In the genomic region with DNA sequence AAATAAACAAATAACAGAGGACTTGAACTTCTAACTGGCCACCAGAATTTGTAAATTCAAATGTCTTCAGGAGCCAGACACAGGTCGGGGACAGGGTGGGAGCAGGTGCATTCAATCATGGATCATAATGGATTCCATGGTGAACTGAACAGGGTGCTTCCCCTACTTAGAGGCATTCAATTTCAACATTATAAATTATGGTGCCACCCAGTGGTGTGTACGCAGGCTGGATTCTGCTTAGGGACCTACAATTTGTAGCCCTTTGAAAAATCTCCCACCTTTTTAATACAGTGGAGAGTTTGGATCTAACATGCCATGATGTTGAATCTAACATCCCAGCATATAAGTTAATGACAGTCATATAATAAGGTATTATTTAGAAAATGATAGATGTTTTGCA, we compare ENCODE assay signal across 10 cellular contexts. TPM values are rescaled to one million over a fixed set of nuclear protein-coding genes. Genes with fewer than 3 reads are reported as not detected.
DNase-seq lines count a peak whose midpoint lies in the region; ATAC-seq and TF ChIP-seq lines count a peak whose summit lies in the region.
"Had no signal": no experiment of that assay in that cellular context is flagged by ENCODE, and none has a peak within 500 bp of the region (broad histone marks: within the 10 kb centered on the region; RNA-seq: fewer than 3 reads in every experiment).

No MANE protein-coding gene starts in this region.

- CTCF ChIA-PET in Panc1 (lab: Charles Lee) = no interaction called here

- H3K9me3 ChIP-seq in Panc1 (ENCODE audit: control insufficient read depth, insufficient read depth, low read depth, low read length) (no peaks in the 10 kb centered on the region), heart right ventricle (no peaks in the 10 kb centered on the region), thyroid gland (no peaks in the 10 kb centered on the region)
- H3K9me3 ChIP-seq: gastroesophageal sphincter had no signal

- H3K4me1 ChIP-seq in Panc1 (ENCODE audit: control insufficient read depth, insufficient read depth, low read length) (no peaks in the 10 kb centered on the region), heart right ventricle (peaks cover 36 to 100% (median 80%) of the 10 kb centered on the region in 9 donors), thyroid gland (peaks cover 47 to 79% of the 10 kb centered on the region in 2 donors)

- no peaks in the 10 kb centered on the region for H3K9me3 Mint-ChIP-seq in activated T-cell treated with anti-CD3 and anti-CD28 coated beads, Interleukin-2, amount 50 U/mL, for 72 hours
- H3K9me3 Mint-ChIP-seq in T-helper 2 cell treated with Interferon-gamma antibody and Interleukin-4, amounts not matched to agents 5 μg/mL and 100 μg/mL, for 36 hours = no peaks in the 10 kb centered on the region
- H3K9me3 Mint-ChIP-seq: activated CD4-positive, alpha-beta T cell treated with anti-CD3 and anti-CD28 coated beads, Interleukin-2, amount 10 ng/mL, durations not matched to agents 24 days and 14 days had no signal

- TF ChIP-seq CTCF in Panc1 (IDR thresholded peaks at IDR 0.05) (peak; percentile 53), heart right ventricle (IDR thresholded peaks at IDR 0.05) (peak in 6 of 9 donors; percentile 19 to 55 (median 42)), thyroid gland (IDR thresholded peaks at IDR 0.05) (peak in 1 of 6 experiments; percentile 6)

- in situ Hi-C loops in Panc1 (cut with HindIII; ENCODE audit: low pct_unique_long_range_greater_than_20kb, low sequenced_read_pairs) = no loop called here

- no TSS peak for BruUV-seq in Panc1 (replicated peaks; lab: Mats Ljungman, UMichigan)

- POLR2A ChIA-PET in Panc1 (lab: Charles Lee) = no interaction called here

- H3K36me3 Mint-ChIP-seq in activated T-cell treated with anti-CD3 and anti-CD28 coated beads, Interleukin-2, amount 50 U/mL, for 72 hours (ENCODE audit: insufficient read depth in 2 of 2) = peaks cover 0 to 2% of the 10 kb centered on the region in 2 donors
- H3K36me3 Mint-ChIP-seq in T-helper 2 cell treated with Interferon-gamma antibody and Interleukin-4, amounts not matched to agents 5 μg/mL and 100 μg/mL, for 36 hours (ENCODE audit: low read depth) = peaks cover 7% of the 10 kb centered on the region

- H3K27me3 ChIP-seq in Panc1 (ENCODE audit: control insufficient read depth, insufficient read depth, low read length) = no peaks in the 10 kb centered on the region
- H3K27me3 ChIP-seq in heart right ventricle = no peaks in the 10 kb centered on the region
- no peaks in the 10 kb centered on the region for H3K27me3 ChIP-seq in thyroid gland
- H3K27me3 ChIP-seq: gastroesophageal sphincter had no signal

- TF ChIP-seq POLR2A in thyroid gland (IDR thresholded peaks at IDR 0.05) = no peak

- H3K27ac Mint-ChIP-seq in activated T-cell treated with anti-CD3 and anti-CD28 coated beads, Interleukin-2, amount 50 U/mL, for 72 hours = no peak overlapping the region
- no peak overlapping the region for H3K27ac Mint-ChIP-seq in T-helper 2 cell treated with Interferon-gamma antibody and Interleukin-4, amounts not matched to agents 5 μg/mL and 100 μg/mL, for 36 hours
- H3K27ac Mint-ChIP-seq: activated CD4-positive, alpha-beta T cell treated with anti-CD3 and anti-CD28 coated beads, Interleukin-2, amount 10 ng/mL, durations not matched to agents 24 days and 14 days had no signal

- ATAC-seq in activated T-cell treated with anti-CD3 and anti-CD28 coated beads, Interleukin-2, amount 50 U/mL, for 72 hours (replicated peaks in 1 of 2) = peak; percentile 32 to 41
- ATAC-seq in Panc1 = peak; percentile 69; the same call in 1 of the 2 replicates
- ATAC-seq in heart right ventricle = peak in 6 of 8 donors; percentile 28 to 53 (median 40)
- ATAC-seq in GM21360 (IDR thresholded peaks at IDR 0.05; ENCODE audit: unreplicated experiment) = no peak
- ATAC-seq: gastroesophageal sphincter had no signal

- intact Hi-C loops in Panc1 (cut with micrococcal nuclease; ENCODE audit: unreplicated experiment) (no loop called here), heart right ventricle (cut with DNase I) (loop anchor here in 5 of 10 donors (5.0 to 10.0 kb wide), 4 partner anchors 35 to 50 kb away; no protein-coding TSS in a partner anchor), thyroid gland (cut with DNase I) (no loop called here)

- no peaks in the 10 kb centered on the region for H3K36me3 ChIP-seq in Panc1 (ENCODE audit: control insufficient read depth, insufficient read depth, low read length)
- peaks cover 0 to 7% (median 6%) of the 10 kb centered on the region in 9 donors for H3K36me3 ChIP-seq in heart right ventricle
- peaks cover 0 to 4% of the 10 kb centered on the region in 2 donors for H3K36me3 ChIP-seq in thyroid gland

- H3K4me3 Mint-ChIP-seq in activated T-cell treated with anti-CD3 and anti-CD28 coated beads, Interleukin-2, amount 50 U/mL, for 72 hours = peak overlapping the region in 1 of 2 donors; percentile 5
- no peak overlapping the region for H3K4me3 Mint-ChIP-seq in T-helper 2 cell treated with Interferon-gamma antibody and Interleukin-4, amounts not matched to agents 5 μg/mL and 100 μg/mL, for 36 hours
- H3K4me3 Mint-ChIP-seq: activated CD4-positive, alpha-beta T cell treated with anti-CD3 and anti-CD28 coated beads, Interleukin-2, amount 10 ng/mL, durations not matched to agents 24 days and 14 days had no signal

- H3K4me3 ChIP-seq in Panc1 (ENCODE audit: low read depth in 2 of 2, low read length in 2 of 2) = no peak overlapping the region
- H3K4me3 ChIP-seq in heart right ventricle = no peak overlapping the region
- no peak overlapping the region for H3K4me3 ChIP-seq in thyroid gland (replicated peaks in 1 of 3)
- H3K4me3 ChIP-seq: gastroesophageal sphincter had no signal

- no peak overlapping the region for H3K27ac ChIP-seq in Panc1 (ENCODE audit: low read length)
- H3K27ac ChIP-seq in heart right ventricle = peak overlapping the region in 8 of 10 donors; percentile 7 to 66 (median 36)
- H3K27ac ChIP-seq in thyroid gland = peak overlapping the region in 2 of 3 donors; percentile 17 to 59

- DNase-seq in activated T-cell treated with anti-CD3 and anti-CD28 coated beads, Interleukin-2, amount 50 U/mL, for 72 hours = no peak
- DNase-seq in activated T-cell treated with anti-CD3 and anti-CD28 coated beads, Interleukin-2, amount 50 U/mL, for 48 hours = no peak
- DNase-seq in Panc1 (ENCODE audit: low read depth, low spot score) (no peak), heart right ventricle (no peak), thyroid gland (no peak), RPMI8226 (no peak)
- no peak for DNase-seq in T-helper 2 cell treated with Interferon-gamma antibody and Interleukin-4, amounts not matched to agents 5 μg/mL and 100 μg/mL, for 36 hours (ENCODE audit: low spot score)
- DNase-seq: activated CD4-positive, alpha-beta T cell treated with anti-CD3 and anti-CD28 coated beads, Interleukin-2, amount 10 ng/mL, durations not matched to agents 24 days and 14 days had no signal

- H3K27me3 Mint-ChIP-seq in activated T-cell treated with anti-CD3 and anti-CD28 coated beads, Interleukin-2, amount 50 U/mL, for 72 hours (ENCODE audit: low read depth) = no peaks in the 10 kb centered on the region
- H3K27me3 Mint-ChIP-seq in T-helper 2 cell treated with Interferon-gamma antibody and Interleukin-4, amounts not matched to agents 5 μg/mL and 100 μg/mL, for 36 hours (ENCODE audit: low read depth) = no peaks in the 10 kb centered on the region
- H3K27me3 Mint-ChIP-seq: activated CD4-positive, alpha-beta T cell treated with anti-CD3 and anti-CD28 coated beads, Interleukin-2, amount 10 ng/mL, durations not matched to agents 24 days and 14 days had no signal

- H3K4me1 Mint-ChIP-seq in activated T-cell treated with anti-CD3 and anti-CD28 coated beads, Interleukin-2, amount 50 U/mL, for 72 hours (ENCODE audit: low read depth) = peaks cover 68% of the 10 kb centered on the region
- peaks cover 34% of the 10 kb centered on the region for H3K4me1 Mint-ChIP-seq in T-helper 2 cell treated with Interferon-gamma antibody and Interleukin-4, amounts not matched to agents 5 μg/mL and 100 μg/mL, for 36 hours (ENCODE audit: low read depth)

- WGBS in heart right ventricle, 2 donors = 68 to 77% methylated on average over 2 of the region's 2 CpGs
- WGBS in thyroid gland, 2 donors = 78% methylated on average over 2 of the region's 2 CpGs

RNA-seq across cellular contexts. Expression of a gene that starts 22.3 kb away (rescaled TPM):
- total RNA-seq in activated T-cell treated with anti-CD3 and anti-CD28 coated beads, Interleukin-2, amount 50 U/mL, for 72 hours = 10 to 100 TPM; 27.5 to 35.4 TPM
- total RNA-seq in Panc1 (2021; ENCODE audit: unreplicated experiment) (0.95 TPM), heart right ventricle (10 to 100 TPM; 27.3 to 67.4 (median 41.1) TPM), thyroid gland (100 to 1,000 TPM in 3 of 4 donors, 10 to 100 TPM in 1; 96.3 to 155 (median 125) TPM)
- 0.55 TPM for polyA plus RNA-seq in Panc1 (2012; ENCODE audit: insufficient read length)
- 10 to 100 TPM; 27.7 to 31.9 TPM for polyA plus RNA-seq in heart right ventricle

Comparison
In these comparisons a context has a peak if more than half of its experiments do, and no peak if none do; other contexts are left out.
1. RNA of a gene that starts 22.3 kb away (total RNA-seq): 96.3 to 155 TPM in thyroid gland, 27.3 to 67.4 TPM in heart right ventricle and 27.5 to 35.4 TPM in activated T-cell treated with anti-CD3 and anti-CD28 coated beads, Interleukin-2, amount 50 U/mL, for 72 hours; 0.95 TPM in Panc1 (single experiment); every median in the first group is over 10 times any median in the second.